Comparison of ENCODE assay signal across 11 cellular contexts in the genomic region with DNA sequence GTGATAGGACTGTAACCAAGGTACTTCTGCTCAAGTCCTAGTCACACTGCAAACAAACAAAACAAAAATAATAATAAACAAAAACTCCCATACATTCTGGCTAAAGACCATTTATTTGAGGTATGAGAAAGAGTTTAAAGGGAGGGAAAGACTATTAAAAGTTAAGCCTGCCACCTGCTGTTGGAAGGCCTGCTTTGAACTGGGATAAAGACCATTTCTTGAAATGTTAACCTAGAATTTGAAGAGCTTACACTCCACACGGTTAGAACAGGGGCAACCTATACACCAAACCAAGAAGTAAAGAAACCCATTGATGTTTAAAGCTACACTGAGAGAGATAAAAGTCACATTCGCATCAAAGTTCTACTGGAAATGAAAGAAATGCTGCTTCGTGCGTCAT.
A peak's percentile ranks its signal among the peaks of the same experiment; 100 is the strongest.
DNase-seq lines count a peak whose midpoint lies in the region; ATAC-seq and TF ChIP-seq lines count a peak whose summit lies in the region.
"Had no signal": no experiment of that assay in that cellular context is flagged by ENCODE, and none has a peak within 500 bp of the region (broad histone marks: within the 10 kb centered on the region; RNA-seq: fewer than 3 reads in every experiment).

No MANE protein-coding gene starts in this region.

- H3K4me1 ChIP-seq in HCT116 (ENCODE audit: control insufficient read depth in 1 of 2, insufficient read depth in 2 of 2, low read length in 2 of 2) (peaks cover 72 to 99% of the 10 kb centered on the region in 2 experiments), right lobe of liver (no peaks in the 10 kb centered on the region)

- no peaks in the 10 kb centered on the region for H3K27me3 Mint-ChIP-seq in Calu3 (ENCODE audit: unreplicated experiment)
- H3K27me3 Mint-ChIP-seq in activated naive CD8-positive, alpha-beta T cell treated with anti-CD3 and anti-CD28 coated beads, Interleukin-2, amount 50 U/mL, for 24 hours: no peaks in the 10 kb centered on the region
- H3K27me3 Mint-ChIP-seq: naive thymus-derived CD8-positive, alpha-beta T cell had no signal

- POLR2A ChIA-PET in HCT116 (lab: Charles Lee): no interaction called here

- intact Hi-C loops in Calu3 (cut with micrococcal nuclease; ENCODE audit: unreplicated experiment) (loop anchor here (2.0 to 10.0 kb wide), 2 partner anchors 155 to 427 kb away; no protein-coding TSS in a partner anchor), HCT116 (cut with micrococcal nuclease) (no loop called here), right lobe of liver (cut with DNase I) (no loop called here)

- CTCF ChIA-PET in Calu3 (lab: Charles Lee) (interaction anchor here (0.5 kb wide), 1 partner anchor 692 kb away, joined by 3 read pairs; no protein-coding TSS in a partner anchor), HCT116 (lab: Charles Lee) (interaction anchor here (1.0 kb wide), 1 partner anchor 234 kb away, joined by 3 read pairs; no protein-coding TSS in a partner anchor)

- H3K27ac ChIP-seq in HCT116 (ENCODE audit: low read depth, low read length) (peak overlapping the region; percentile 94), right lobe of liver (no peak overlapping the region)

- DNase-seq in Calu3 (no peak), HCT116 (ENCODE audit: low read depth, low spot score) (no peak), right lobe of liver (no peak), NCI-H524 treated with DMSO at 0.1 percent for 48 hours (lab: John Stamatoyannopoulos, UW) (no peak), C1 segment of cervical spinal cord (lab: John Stamatoyannopoulos, UW) (no peak)
- DNase-seq in activated naive CD8-positive, alpha-beta T cell treated with anti-CD3 and anti-CD28 coated beads, Interleukin-2, amount 50 U/mL, for 24 hours: no peak
- DNase-seq: activated CD4-positive, alpha-beta T cell treated with anti-CD3 and anti-CD28 coated beads for 1 hour; NCI-H2107 had no signal

- TF ChIP-seq RAD21 in HCT116 (IDR thresholded peaks at IDR 0.05; ENCODE audit: low read depth): no peak

- peak overlapping the region; percentile 54 for H3K27ac Mint-ChIP-seq in Calu3 (ENCODE audit: unreplicated experiment)
- peak overlapping the region; percentile 79 for H3K27ac Mint-ChIP-seq in activated naive CD8-positive, alpha-beta T cell treated with anti-CD3 and anti-CD28 coated beads, Interleukin-2, amount 50 U/mL, for 24 hours

- no peaks in the 10 kb centered on the region for H3K9me2 ChIP-seq in HCT116 (ENCODE audit: insufficient read depth)

- 69% methylated on average over 4 of the region's 4 CpGs for WGBS in right lobe of liver (ENCODE audit: insufficient coverage, low coverage, low lambda C conversion rate, missing lambda C conversion rate)

- TF ChIP-seq CTCF in Calu3 (IDR thresholded peaks at IDR 0.05; ENCODE audit: unreplicated experiment) (no peak), HCT116 (IDR thresholded peaks at IDR 0.05 in 2 of 3, conservative IDR thresholded peaks at IDR 0.05 in 1 of 3; ENCODE audit: borderline replicate concordance in 1 of 3, insufficient read depth in 1 of 3, low read depth in 2 of 3, low read length in 2 of 3) (peak in 1 of 3 experiments; percentile 14; a peak in 1 of 6 replicates), right lobe of liver (IDR thresholded peaks at IDR 0.05) (peak; percentile 18 to 43 (median 24))

- H3K4me3 Mint-ChIP-seq in Calu3 (ENCODE audit: low read depth, unreplicated experiment): peak overlapping the region; percentile 29
- peak overlapping the region; percentile 36 for H3K4me3 Mint-ChIP-seq in activated naive CD8-positive, alpha-beta T cell treated with anti-CD3 and anti-CD28 coated beads, Interleukin-2, amount 50 U/mL, for 24 hours
- H3K4me3 Mint-ChIP-seq: naive thymus-derived CD8-positive, alpha-beta T cell had no signal

- TF ChIP-seq POLR2A in HCT116 (IDR thresholded peaks at IDR 0.05; ENCODE audit: borderline replicate concordance, extremely low read depth, insufficient read depth, insufficient read length): no peak
- TF ChIP-seq POLR2A in right lobe of liver (IDR thresholded peaks at IDR 0.05): no peak

- H2AFZ ChIP-seq in HCT116 (ENCODE audit: low read depth, low read length, poor library complexity, severe bottlenecking): no peak overlapping the region

- H3K4me3 ChIP-seq in HCT116 (replicated peaks in 1 of 2; ENCODE audit: low read depth in 1 of 2, low read length in 2 of 2) (no peak overlapping the region), right lobe of liver (no peak overlapping the region)

- H3K9ac ChIP-seq in HCT116 (ENCODE audit: low read length): peak overlapping the region; percentile 52

- H3K79me2 ChIP-seq in HCT116 (ENCODE audit: insufficient read depth, low read length): peaks cover 83% of the 10 kb centered on the region

- ATAC-seq in HCT116 (no peak; the same call in 1 of the 2 replicates), right lobe of liver (peak in 2 of 4 donors; percentile 45 to 49), HG03175 (IDR thresholded peaks at IDR 0.05; ENCODE audit: unreplicated experiment) (no peak), GM18519 (IDR thresholded peaks at IDR 0.05; ENCODE audit: low FRiP score, unreplicated experiment) (no peak)
- ATAC-seq in activated naive CD8-positive, alpha-beta T cell treated with anti-CD3 and anti-CD28 coated beads, Interleukin-2, amount 50 U/mL, for 24 hours: peak; percentile 26

- H4K20me1 ChIP-seq in HCT116 (ENCODE audit: insufficient read depth): no peaks in the 10 kb centered on the region; the same call in 1 of the 2 replicates

- no peaks in the 10 kb centered on the region for H3K27me3 ChIP-seq in HCT116 (ENCODE audit: insufficient read depth, low read length)
- no peaks in the 10 kb centered on the region for H3K27me3 ChIP-seq in right lobe of liver

- H3K9me3 ChIP-seq in HCT116 (ENCODE audit: control insufficient read depth in 1 of 2, insufficient read depth in 1 of 2, low read depth in 1 of 2, low read length in 2 of 2) (no peaks in the 10 kb centered on the region), right lobe of liver (no peaks in the 10 kb centered on the region)

- H3K4me2 ChIP-seq in HCT116 (ENCODE audit: low read length): peak overlapping the region; percentile 28

- peaks cover 56% of the 10 kb centered on the region for H3K36me3 Mint-ChIP-seq in Calu3 (ENCODE audit: insufficient read depth, unreplicated experiment)
- H3K36me3 Mint-ChIP-seq in activated naive CD8-positive, alpha-beta T cell treated with anti-CD3 and anti-CD28 coated beads, Interleukin-2, amount 50 U/mL, for 24 hours (ENCODE audit: low read depth): peaks cover 44% of the 10 kb centered on the region

- peaks cover 39% of the 10 kb centered on the region for H3K4me1 Mint-ChIP-seq in Calu3 (ENCODE audit: low read depth, unreplicated experiment)
- peaks cover 26% of the 10 kb centered on the region for H3K4me1 Mint-ChIP-seq in activated naive CD8-positive, alpha-beta T cell treated with anti-CD3 and anti-CD28 coated beads, Interleukin-2, amount 50 U/mL, for 24 hours

- RAD21 ChIA-PET in HCT116 (lab: Charles Lee; ENCODE audit: low non-redundant PET in 1 of 2, low total read pairs in 2 of 2, uncharacterized antibody in 2 of 2, unreplicated experiment in 2 of 2): no interaction called here

- BruUV-seq in Calu3 (replicated peaks; lab: Mats Ljungman, UMichigan) (no TSS peak), HCT116 (replicated peaks; lab: Mats Ljungman, UMichigan) (no TSS peak)

- no peaks in the 10 kb centered on the region for H3K9me3 Mint-ChIP-seq in Calu3 (ENCODE audit: low read depth, unreplicated experiment)
- no peaks in the 10 kb centered on the region for H3K9me3 Mint-ChIP-seq in activated naive CD8-positive, alpha-beta T cell treated with anti-CD3 and anti-CD28 coated beads, Interleukin-2, amount 50 U/mL, for 24 hours
- H3K9me3 Mint-ChIP-seq: naive thymus-derived CD8-positive, alpha-beta T cell had no signal

- H3K36me3 ChIP-seq in HCT116 (ENCODE audit: control insufficient read depth in 1 of 2, insufficient read depth in 2 of 2, low read length in 2 of 2) (peaks cover 3 to 32% of the 10 kb centered on the region in 2 experiments; a peak in 3 of 4 replicates), right lobe of liver (no peaks in the 10 kb centered on the region)

TF ChIP-seq in HCT116, 20 proteins besides CTCF, POLR2A, EP300 and RAD21 (continues in another document):
- TF ChIP-seq EZH2phosphoT487 (IDR thresholded peaks at IDR 0.05; ENCODE audit: borderline replicate concordance) (no peak), SRF (IDR thresholded peaks at IDR 0.05; ENCODE audit: low read depth) (no peak), TCF7L2 (IDR thresholded peaks at IDR 0.05; ENCODE audit: borderline replicate concordance, extremely low read depth, insufficient read depth, insufficient read length) (no peak), EGR1 (IDR thresholded peaks at IDR 0.05; ENCODE audit: low read depth) (no peak), ZFX (IDR thresholded peaks at IDR 0.05) (no peak), YY1 (IDR thresholded peaks at IDR 0.05; ENCODE audit: extremely low read depth, insufficient replicate concordance, low read depth, low read length) (no peak), POLR2AphosphoS5 (IDR thresholded peaks at IDR 0.05; ENCODE audit: low read depth, low read length) (no peak), JUND (IDR thresholded peaks at IDR 0.05) (no peak), SIN3A (IDR thresholded peaks at IDR 0.05; ENCODE audit: low read depth) (no peak), SP1 (IDR thresholded peaks at IDR 0.05; ENCODE audit: low read depth) (no peak)
- TF ChIP-seq, protein P1, sequence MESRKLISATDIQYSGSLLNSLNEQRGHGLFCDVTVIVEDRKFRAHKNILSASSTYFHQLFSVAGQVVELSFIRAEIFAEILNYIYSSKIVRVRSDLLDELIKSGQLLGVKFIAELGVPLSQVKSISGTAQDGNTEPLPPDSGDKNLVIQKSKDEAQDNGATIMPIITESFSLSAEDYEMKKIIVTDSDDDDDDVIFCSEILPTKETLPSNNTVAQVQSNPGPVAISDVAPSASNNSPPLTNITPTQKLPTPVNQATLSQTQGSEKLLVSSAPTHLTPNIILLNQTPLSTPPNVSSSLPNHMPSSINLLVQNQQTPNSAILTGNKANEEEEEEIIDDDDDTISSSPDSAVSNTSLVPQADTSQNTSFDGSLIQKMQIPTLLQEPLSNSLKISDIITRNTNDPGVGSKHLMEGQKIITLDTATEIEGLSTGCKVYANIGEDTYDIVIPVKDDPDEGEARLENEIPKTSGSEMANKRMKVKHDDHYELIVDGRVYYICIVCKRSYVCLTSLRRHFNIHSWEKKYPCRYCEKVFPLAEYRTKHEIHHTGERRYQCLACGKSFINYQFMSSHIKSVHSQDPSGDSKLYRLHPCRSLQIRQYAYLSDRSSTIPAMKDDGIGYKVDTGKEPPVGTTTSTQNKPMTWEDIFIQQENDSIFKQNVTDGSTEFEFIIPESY (IDR thresholded peaks at IDR 0.05; ENCODE audit: extremely low read depth, insufficient replicate concordance, low read length): no peak
- TF ChIP-seq, protein P2, sequence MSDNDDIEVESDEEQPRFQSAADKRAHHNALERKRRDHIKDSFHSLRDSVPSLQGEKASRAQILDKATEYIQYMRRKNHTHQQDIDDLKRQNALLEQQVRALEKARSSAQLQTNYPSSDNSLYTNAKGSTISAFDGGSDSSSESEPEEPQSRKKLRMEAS (IDR thresholded peaks at IDR 0.05): no peak
- TF ChIP-seq, protein P3, sequence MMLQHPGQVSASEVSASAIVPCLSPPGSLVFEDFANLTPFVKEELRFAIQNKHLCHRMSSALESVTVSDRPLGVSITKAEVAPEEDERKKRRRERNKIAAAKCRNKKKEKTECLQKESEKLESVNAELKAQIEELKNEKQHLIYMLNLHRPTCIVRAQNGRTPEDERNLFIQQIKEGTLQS (IDR thresholded peaks at IDR 0.05): no peak
